8 cellular contexts compared by ENCODE assay signal in the genomic region with DNA sequence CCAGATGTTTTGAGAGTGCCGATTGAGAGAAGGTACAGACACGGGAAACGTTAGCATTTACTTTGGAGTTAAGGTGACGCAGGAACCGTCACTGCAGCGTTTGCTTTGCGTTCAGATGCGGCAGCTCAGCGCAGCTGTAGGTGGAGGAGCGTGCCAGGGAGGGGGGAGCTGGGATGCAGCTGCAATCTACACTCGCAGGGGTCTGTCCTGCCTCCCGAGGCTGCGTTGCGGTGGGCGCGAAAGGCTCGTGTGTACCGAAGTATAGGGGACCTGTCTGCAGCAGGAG. TPM values are rescaled to one million over a fixed set of nuclear protein-coding genes. Genes with fewer than 3 reads are reported as not detected.
A peak's percentile ranks its signal among the peaks of the same experiment; 100 is the strongest.
DNase-seq lines count a peak whose midpoint lies in the region; ATAC-seq, FAIRE-seq and TF ChIP-seq lines count a peak whose summit lies in the region.

No MANE protein-coding gene starts in this region.

- peak overlapping the region; percentile 80 for H3K4me2 ChIP-seq in K562 (ENCODE audit: insufficient read depth, low read length)

- H3K27me3 ChIP-seq in Panc1 (ENCODE audit: control insufficient read depth, insufficient read depth, low read length) (no peaks in the 10 kb centered on the region), K562 (ENCODE audit: control insufficient read depth in 2 of 2, insufficient read depth in 2 of 2, low read length in 2 of 2) (no peaks in the 10 kb centered on the region)

- in situ Hi-C loops in Panc1 (cut with HindIII; ENCODE audit: low pct_unique_long_range_greater_than_20kb, low sequenced_read_pairs): no loop called here
- in situ Hi-C loops in K562 (cut with MboI): no loop called here

- H3K36me3 ChIP-seq in Panc1 (ENCODE audit: control insufficient read depth, insufficient read depth, low read length) (no peaks in the 10 kb centered on the region), K562 (ENCODE audit: control insufficient read depth, insufficient read depth, low read length) (no peaks in the 10 kb centered on the region)

- no peak for TF ChIP-seq RAD21 in K562 (CRISPR knock-in tag; conservative IDR thresholded peaks at IDR 0.05 in 1 of 2, IDR thresholded peaks at IDR 0.05 in 1 of 2)

- intact Hi-C loops in Panc1 (cut with micrococcal nuclease; ENCODE audit: unreplicated experiment): no loop called here
- intact Hi-C loops in K562 (cut with micrococcal nuclease): loop anchor here (1.0 kb wide), 1 partner anchor 42 kb away; the partner anchor contains the start of gene LRCH3

- FAIRE-seq in K562 (lab: Jason Lieb, UNC): no peak

- POLR2A ChIA-PET in Panc1 (lab: Charles Lee): interaction anchor here (0.5 to 0.6 kb wide), 2 partner anchors 19 to 34 kb away, joined by 3 to 6 read pairs; no protein-coding TSS in a partner anchor
- POLR2A ChIA-PET in K562 (lab: Yijun Ruan, JAX): interaction anchor here (0.7 to 1.9 kb wide), 5 partner anchors 10 to 42 kb away, joined by 3 to 17 read pairs (median 6); partner anchors contain the start of genes LRCH3 and RUBCN

- no peaks in the 10 kb centered on the region for H3K9me1 ChIP-seq in K562 (ENCODE audit: control insufficient read depth, insufficient read depth, low read length)

- H3K4me3 ChIP-seq in Panc1 (ENCODE audit: low read depth in 2 of 2, low read length in 2 of 2) (peak overlapping the region; percentile 67 to 86), K562 (peak overlapping the region; percentile 76)

- no TSS peak for BruUV-seq in Panc1 (replicated peaks; lab: Mats Ljungman, UMichigan)
- BruUV-seq in K562 (replicated peaks; lab: Mats Ljungman, UMichigan): TSS peak; percentile 49

- H3K27ac ChIP-seq in Panc1 (ENCODE audit: low read length): peak overlapping the region; percentile 77
- H3K27ac ChIP-seq in K562 (ENCODE audit: extremely low read depth, low read depth, low read length): peak overlapping the region; percentile 86; the same call in 2 of the 3 replicates

- CTCF ChIA-PET in Panc1 (lab: Charles Lee) (no interaction called here), K562 (lab: Yijun Ruan, JAX; ENCODE audit: low intra/inter-chr PET ratio) (no interaction called here)

- TF ChIP-seq POLR2A in K562 (conservative IDR thresholded peaks at IDR 0.05): no peak

- DNase-seq in COR-L47 (lab: John Stamatoyannopoulos, UW): peak; percentile 86
- no peak for DNase-seq in Panc1 (ENCODE audit: low read depth, low spot score)
- peak; percentile 45 to 70 (median 56) for DNase-seq in K562 (ENCODE audit: extremely low read depth in 1 of 4, low spot score in 3 of 4)
- DNase-seq in iPS-NIHi7 (ENCODE audit: extremely low spot score): peak; percentile 60
- DNase-seq in stimulated activated CD4-positive, alpha-beta T cell treated with anti-CD3 and anti-CD28 coated beads, Interleukin-2, amount 100 ng/mL, for 24 hours: peak; percentile 58 to 67
- no peak for DNase-seq in superior temporal gyrus (ENCODE audit: extremely low spot score)

- WGBS in K562 (ENCODE audit: insufficient coverage, low coverage, missing lambda C conversion rate): 2% methylated on average over 18 of the region's 18 CpGs

- peak overlapping the region; percentile 49 to 97 for H3K9ac ChIP-seq in K562 (ENCODE audit: insufficient read depth in 1 of 2, low read depth in 2 of 2, low read length in 2 of 2)

- TF ChIP-seq CTCF in Panc1 (IDR thresholded peaks at IDR 0.05) (no peak), K562 (IDR thresholded peaks at IDR 0.05 in 2 of 3, conservative IDR thresholded peaks at IDR 0.05 in 1 of 3; ENCODE audit: insufficient read depth in 2 of 3, low read depth in 1 of 3, low read length in 3 of 3) (no peak)

- H3K9me3 ChIP-seq in Panc1 (ENCODE audit: control insufficient read depth, insufficient read depth, low read depth, low read length) (no peaks in the 10 kb centered on the region), K562 (replicated peaks; ENCODE audit: control insufficient read depth, insufficient read depth, low read depth, low read length) (no peaks in the 10 kb centered on the region)

- H4K20me1 ChIP-seq in K562 (replicated peaks; ENCODE audit: control insufficient read depth, insufficient read depth, low read length): no peaks in the 10 kb centered on the region; the same call in 1 of the 2 replicates

- peak overlapping the region; percentile 98 for H2AFZ ChIP-seq in K562 (ENCODE audit: low read depth, low read length)

- peak; percentile 19 for ATAC-seq in GM19438 (IDR thresholded peaks at IDR 0.05; ENCODE audit: low read depth, unreplicated experiment)
- ATAC-seq in HG03442 (IDR thresholded peaks at IDR 0.05; ENCODE audit: unreplicated experiment): peak; percentile 34
- ATAC-seq in Panc1: peak; percentile 77
- ATAC-seq in K562: peak; percentile 59

- no peak for TF ChIP-seq EP300 in K562 (IDR thresholded peaks at IDR 0.05; ENCODE audit: low read length)

- peaks cover 42% of the 10 kb centered on the region for H3K79me2 ChIP-seq in K562 (ENCODE audit: control insufficient read depth, insufficient read depth, low read length)

- H3K4me1 ChIP-seq in Panc1 (ENCODE audit: control insufficient read depth, insufficient read depth, low read length) (peaks cover 23% of the 10 kb centered on the region), K562 (replicated peaks in 1 of 2; ENCODE audit: control insufficient read depth in 2 of 2, insufficient read depth in 2 of 2, low read length in 2 of 2) (peaks cover 30 to 31% of the 10 kb centered on the region in 2 experiments; a peak in 4 of 5 replicates)

TF ChIP-seq in K562, 482 proteins besides CTCF, POLR2A, EP300 and RAD21 (continues in another document):
- no peak for TF ChIP-seq COPS2 (conservative IDR thresholded peaks at IDR 0.05)
- TF ChIP-seq XRCC5 (IDR thresholded peaks at IDR 0.05; ENCODE audit: low read depth, low read length): 0 out of 2 replicates have a peak, but pooled peaks have one; percentile 40

RNA-seq across cellular contexts. Expression of gene FYTTD1, which starts 0.4 kb away (rescaled TPM):
- 77.8 TPM for total RNA-seq in Panc1 (2021; ENCODE audit: unreplicated experiment)
- 49.7 TPM for polyA plus RNA-seq in Panc1 (2012; ENCODE audit: insufficient read length)
- total RNA-seq in K562 (2011; cell fraction: chromatin; rRNA removed; ENCODE audit: low replicate concordance): 9.2 and 23.4 TPM in 2 replicates
- 6.2 and 7.2 TPM in 2 replicates for total RNA-seq in K562 (2011; cell fraction: nucleolus; rRNA removed)
- total RNA-seq in K562 (2011; cell fraction: nucleoplasm; rRNA removed): 13.4 and 20.8 TPM in 2 replicates
- total RNA-seq in K562 (2014; rRNA removed): 105 and 106 TPM in 2 replicates
- 82.1 and 94.8 TPM in 2 replicates for total RNA-seq in K562 (2014; rRNA removed; fragmentation: Illumina TruSeq; extraction: Trizol)
- total RNA-seq in K562 (2015; rRNA removed; fragmentation: Illumina TruSeq; extraction: Trizol): 67.5 and 77.6 TPM in 2 replicates
- total RNA-seq in K562 (2021): 76.3 and 83.8 TPM in 2 replicates
- 53.4 and 64.9 TPM in 2 replicates for polyA plus RNA-seq in K562 (2011; rRNA removed)
- 11.2 and 17.6 TPM in 2 replicates for polyA plus RNA-seq in K562 (2011; cell fraction: cytosol; rRNA removed)
- polyA plus RNA-seq in K562 (2011; cell fraction: nucleus; rRNA removed): 8.3 and 15.6 TPM in 2 replicates
- 47.8 and 58.7 TPM in 2 replicates for polyA plus RNA-seq in K562 (2012)
- 72.1 and 87.6 TPM in 2 replicates for polyA plus RNA-seq in K562 (2014; fragmentation: Illumina TruSeq; extraction: Trizol)
- 10 to 100 TPM; 35.7 to 47.5 TPM for polyA plus RNA-seq in K562 (2014; fragmentation: Nextera tagmentation; extraction: Ambion mirVana)
- 47.2 and 48.9 TPM in 2 replicates for polyA plus RNA-seq in K562 (2014; rRNA removed)
- 80.8 and 120 TPM in 2 replicates for polyA minus RNA-seq in K562 (2011; rRNA and poly(A)+ RNA removed)
- polyA minus RNA-seq in K562 (2011; cell fraction: cytosol; rRNA and poly(A)+ RNA removed): 29.3 and 41.4 TPM in 2 replicates
- polyA minus RNA-seq in K562 (2011; cell fraction: nucleus; rRNA and poly(A)+ RNA removed): 5.9 and 10.3 TPM in 2 replicates

RNA-seq across cellular contexts. Expression of gene RUBCN, which starts 12.6 kb away (rescaled TPM):
- total RNA-seq in Panc1 (2021; ENCODE audit: unreplicated experiment) (37.9 TPM), K562 (2014; rRNA removed) (12.8 and 17.5 TPM in 2 replicates), K562 (2014; rRNA removed; fragmentation: Illumina TruSeq; extraction: Trizol) (7.9 and 8.7 TPM in 2 replicates), K562 (2015; rRNA removed; fragmentation: Illumina TruSeq; extraction: Trizol) (9.3 and 10.0 TPM in 2 replicates), K562 (2021) (24.0 and 24.4 TPM in 2 replicates)
- polyA plus RNA-seq in Panc1 (2012; ENCODE audit: insufficient read length): 19.8 TPM
- total RNA-seq in K562 (2011; cell fraction: chromatin; rRNA removed; ENCODE audit: low replicate concordance): 71.3 and 88.5 TPM in 2 replicates
- total RNA-seq in K562 (2011; cell fraction: nucleolus; rRNA removed): 44.5 and 49.2 TPM in 2 replicates
- 48.2 and 50.5 TPM in 2 replicates for total RNA-seq in K562 (2011; cell fraction: nucleoplasm; rRNA removed)
- polyA plus RNA-seq in K562 (2011; rRNA removed) (13.4 and 20.8 TPM in 2 replicates), K562 (2014; fragmentation: Illumina TruSeq; extraction: Trizol) (13.4 and 14.2 TPM in 2 replicates), K562 (2014; fragmentation: Nextera tagmentation; extraction: Ambion mirVana) (1 to 10 TPM; 8.4 to 9.3 TPM), K562 (2014; rRNA removed) (11.8 and 11.9 TPM in 2 replicates)
- 12.4 and 14.0 TPM in 2 replicates for polyA plus RNA-seq in K562 (2011; cell fraction: cytosol; rRNA removed)
- polyA plus RNA-seq in K562 (2011; cell fraction: nucleus; rRNA removed): 29.7 and 37.4 TPM in 2 replicates
- 12.3 and 12.8 TPM in 2 replicates for polyA plus RNA-seq in K562 (2012)
- 21.3 and 23.2 TPM in 2 replicates for polyA minus RNA-seq in K562 (2011; rRNA and poly(A)+ RNA removed)
- 15.6 and 20.1 TPM in 2 replicates for polyA minus RNA-seq in K562 (2011; cell fraction: cytosol; rRNA and poly(A)+ RNA removed)
- polyA minus RNA-seq in K562 (2011; cell fraction: nucleus; rRNA and poly(A)+ RNA removed): 18.7 and 27.2 TPM in 2 replicates

RNA-seq across cellular contexts. Expression of gene LRCH3, which starts 41.8 kb away (rescaled TPM):
- total RNA-seq in Panc1 (2021; ENCODE audit: unreplicated experiment) (75.8 TPM), K562 (2014; rRNA removed) (39.0 and 40.6 TPM in 2 replicates), K562 (2014; rRNA removed; fragmentation: Illumina TruSeq; extraction: Trizol) (26.6 and 33.1 TPM in 2 replicates), K562 (2015; rRNA removed; fragmentation: Illumina TruSeq; extraction: Trizol) (32.6 and 33.7 TPM in 2 replicates), K562 (2021) (28.6 and 29.2 TPM in 2 replicates)
- polyA plus RNA-seq in Panc1 (2012; ENCODE audit: insufficient read length): 26.9 TPM
- total RNA-seq in K562 (2011; cell fraction: chromatin; rRNA removed; ENCODE audit: low replicate concordance): 161 and 276 TPM in 2 replicates
- 65.2 and 96.1 TPM in 2 replicates for total RNA-seq in K562 (2011; cell fraction: nucleolus; rRNA removed)
- 143 and 236 TPM in 2 replicates for total RNA-seq in K562 (2011; cell fraction: nucleoplasm; rRNA removed)
- polyA plus RNA-seq in K562 (2011; rRNA removed) (75.3 and 78.4 TPM in 2 replicates), K562 (2014; fragmentation: Illumina TruSeq; extraction: Trizol) (55.1 and 56.8 TPM in 2 replicates), K562 (2014; fragmentation: Nextera tagmentation; extraction: Ambion mirVana) (1 to 10 TPM; 4.6 to 5.4 TPM), K562 (2014; rRNA removed) (30.3 and 112 TPM in 2 replicates)
- polyA plus RNA-seq in K562 (2011; cell fraction: cytosol; rRNA removed): 32.3 and 52.2 TPM in 2 replicates
- polyA plus RNA-seq in K562 (2011; cell fraction: nucleus; rRNA removed): 110 and 115 TPM in 2 replicates
- polyA plus RNA-seq in K562 (2012): 16.3 and 17.8 TPM in 2 replicates
- 132 and 162 TPM in 2 replicates for polyA minus RNA-seq in K562 (2011; rRNA and poly(A)+ RNA removed)
- polyA minus RNA-seq in K562 (2011; cell fraction: cytosol; rRNA and poly(A)+ RNA removed): 27.7 and 35.1 TPM in 2 replicates
- polyA minus RNA-seq in K562 (2011; cell fraction: nucleus; rRNA and poly(A)+ RNA removed): 33.9 and 66.8 TPM in 2 replicates

Comparison
In these comparisons a context has a peak if more than half of its experiments do, and no peak if none do; other contexts are left out.
1. DNase-seq: peak in COR-L47 (single experiment), K562 (4 of 4), iPS-NIHi7 (single experiment) and stimulated activated CD4-positive, alpha-beta T cell treated with anti-CD3 and anti-CD28 coated beads, Interleukin-2, amount 100 ng/mL, for 24 hours (2 of 2); none in Panc1 (single experiment) and superior temporal gyrus (single experiment).
2. ATAC-seq: peak in every context shown above with its lines; median percentile 77 in Panc1; 59 in K562; 34 in HG03442; 19 in GM19438.